19 cellular contexts compared by ENCODE assay signal in genomic region chr11:10348650-10349280, GRCh38. TPM values are rescaled to one million over a fixed set of nuclear protein-coding genes. Genes with fewer than 3 reads are reported as not detected.
DNase-seq lines count a peak whose midpoint lies in the region; FAIRE-seq and TF ChIP-seq lines count a peak whose summit lies in the region.
"Had no signal": no experiment of that assay in that cellular context is flagged by ENCODE, and none has a peak within 500 bp of the region (broad histone marks: within the 10 kb centered on the region; RNA-seq: fewer than 3 reads in every experiment).

No MANE protein-coding gene starts in this region.

- H3K4me3 ChIP-seq in epithelial cell of esophagus (ENCODE audit: low read length), result no peak overlapping the region
- H3K4me3 ChIP-seq: BLaER1 treated with 17β-estradiol and CSF1 and Interleukin-3, amounts not matched to agents 10 nM and 100 nM; uterus had no signal

- TF ChIP-seq EP300 in Ishikawa (IDR thresholded peaks at IDR 0.05; ENCODE audit: borderline replicate concordance), result no peak

- in situ Hi-C loops in Caki2 (cut with HindIII; ENCODE audit: low pct_unique_long_range_greater_than_20kb, low sequenced_read_pairs), result no loop called here

- FAIRE-seq in GM12891 (lab: Jason Lieb, UNC), result no peak
- FAIRE-seq: frontal cortex, islet of Langerhans had no signal

- TF ChIP-seq POLR2A in GM12891 (IDR thresholded peaks at IDR 0.05; ENCODE audit: low read depth, low read length), result no peak

- peak; percentile 56 for DNase-seq in Caki2 (ENCODE audit: low read depth)
- DNase-seq in epithelial cell of esophagus (ENCODE audit: low read depth), result peak; percentile 51
- peak; percentile 40 for DNase-seq in myocyte (ENCODE audit: low read depth)
- DNase-seq in NCI-H526 (lab: John Stamatoyannopoulos, UW), result no peak
- no peak for DNase-seq in NCI-H510A (lab: John Stamatoyannopoulos, UW)
- no peak for DNase-seq in dedifferentiated amniotic fluid mesenchymal stem cell (ENCODE audit: extremely low spot score)
- DNase-seq in GM12891 (ENCODE audit: insufficient read length, low spot score), result no peak
- DNase-seq: activated CD4-positive, CD25-positive, alpha-beta regulatory T cell treated with anti-CD3 and anti-CD28 coated beads, Interleukin-2, amount 50 U/mL, for 72 hours; NCI-H2171; OCI-M1; retina; stimulated activated CD4-positive, alpha-beta T cell treated with anti-CD3 and anti-CD28 coated beads, Interleukin-4, amount 100 ng/mL, for 4 hours; stimulated activated naive B cell treated with anti-CD40 and anti-IgM and Interleukin-4, amounts not matched to agents 10 μg/mL and 1 μg/mL and 100 μg/mL, for 72 hours; T-cell; uterus had no signal

- TF ChIP-seq RAD21 in Ishikawa (IDR thresholded peaks at IDR 0.05; ENCODE audit: low read depth), result no peak

- TF ChIP-seq CTCF in epithelial cell of esophagus (IDR thresholded peaks at IDR 0.05; ENCODE audit: insufficient read depth, low read depth, low read length, missing control alignments), result no peak

TF ChIP-seq in Ishikawa, 13 proteins besides CTCF, POLR2A, EP300 and RAD21:
- TF ChIP-seq NFIC (IDR thresholded peaks at IDR 0.05) (peak; percentile 58), CEBPB (IDR thresholded peaks at IDR 0.05) (0 out of 2 replicates have a peak, but pooled peaks have one; percentile 21), FOXM1 (IDR thresholded peaks at IDR 0.05; ENCODE audit: borderline replicate concordance, low read depth) (no peak)

TF ChIP-seq in GM12891, 5 proteins besides CTCF, POLR2A, EP300 and RAD21:
- TF ChIP-seq PAX5 (IDR thresholded peaks at IDR 0.05; ENCODE audit: insufficient read depth, low read length, severe bottlenecking) (no peak), SPI1 (IDR thresholded peaks at IDR 0.05; ENCODE audit: low read depth, low read length) (no peak), POU2F2 (IDR thresholded peaks at IDR 0.05; ENCODE audit: low read depth, low read length) (no peak), POLR2AphosphoS5 (IDR thresholded peaks at IDR 0.05; ENCODE audit: low read depth, low read length) (no peak), TAF1 (IDR thresholded peaks at IDR 0.05; ENCODE audit: low read depth, low read length) (no peak)

RNA-seq across cellular contexts. Expression of gene ADM, which starts 43.9 kb away (rescaled TPM):
- total RNA-seq in Caki2 (2014; rRNA removed; shearing (Covaris generic); ENCODE audit: low replicate concordance), result 95.5 and 101 TPM in 2 replicates
- total RNA-seq in myocyte, result 17.3 and 46.5 TPM in 2 replicates
- polyA plus RNA-seq in myocyte (2012), result 35.7 TPM
- 2.0 TPM for polyA plus RNA-seq in GM12891 (2012; ENCODE audit: low read depth, missing spikeins)

RNA-seq across cellular contexts. Expression of gene SBF2, which starts 54.7 kb away (rescaled TPM):
- total RNA-seq in Caki2 (2014; rRNA removed; shearing (Covaris generic); ENCODE audit: low replicate concordance), result 7.5 and 10.1 TPM in 2 replicates
- 21.0 and 23.7 TPM in 2 replicates for total RNA-seq in myocyte
- polyA plus RNA-seq in myocyte (2012), result 20.5 TPM
- 1.4 TPM for polyA plus RNA-seq in GM12891 (2012; ENCODE audit: low read depth, missing spikeins)

Comparison
In these comparisons a context has a peak if more than half of its experiments do, and no peak if none do; other contexts are left out.
1. DNase-seq: peak in Caki2 (single experiment), epithelial cell of esophagus (single experiment) and myocyte (single experiment); none in NCI-H526 (0 of 2), NCI-H510A (single experiment), dedifferentiated amniotic fluid mesenchymal stem cell (single experiment) and GM12891 (single experiment).